ENCODE assay signal across 8 cellular contexts in genomic region chr19:41863209-41863931, GRCh38. TPM values are rescaled to one million over a fixed set of nuclear protein-coding genes. Genes with fewer than 3 reads are reported as not detected.
DNase-seq lines count a peak whose midpoint lies in the region; ATAC-seq lines count a peak whose summit lies in the region.
"Had no signal": no experiment of that assay in that cellular context is flagged by ENCODE, and none has a peak within 500 bp of the region (broad histone marks: within the 10 kb centered on the region; RNA-seq: fewer than 3 reads in every experiment).

No MANE protein-coding gene starts in this region.

- 79% methylated on average over 11 of the region's 11 CpGs for WGBS in right cardiac atrium

- H3K4me3 Mint-ChIP-seq in activated naive CD8-positive, alpha-beta T cell: peak overlapping the region; percentile 95
- peak overlapping the region; percentile 86 to 90 for H3K4me3 Mint-ChIP-seq in stimulated activated naive CD8-positive, alpha-beta T cell treated with anti-CD3 and anti-CD28 coated beads, Interleukin-15, amount 100 ng/mL, for 72 hours

- ATAC-seq in Right ventricle myocardium inferior (no peak), right cardiac atrium (no peak), GM19452 (IDR thresholded peaks at IDR 0.05; ENCODE audit: unreplicated experiment) (no peak)
- ATAC-seq in stimulated activated naive CD8-positive, alpha-beta T cell treated with anti-CD3 and anti-CD28 coated beads, Interleukin-15, amount 100 ng/mL, for 72 hours: no peak
- ATAC-seq: left lung had no signal

- H3K4me1 ChIP-seq in right cardiac atrium (ENCODE audit: control insufficient read depth, insufficient read depth, low read length): peaks cover 10% of the 10 kb centered on the region

- intact Hi-C loops in Right ventricle myocardium inferior (cut with DNase I): loop anchor here (5.0 kb wide), 1 partner anchor 94 kb away; the partner anchor contains the start of gene RABAC1
- intact Hi-C loops in right cardiac atrium (cut with DNase I): no loop called here

- no peak overlapping the region for H3K27ac ChIP-seq in right cardiac atrium (ENCODE audit: low read length)
- H3K27ac ChIP-seq: left lung had no signal

- peak overlapping the region; percentile 96 for H3K27ac Mint-ChIP-seq in activated naive CD8-positive, alpha-beta T cell
- H3K27ac Mint-ChIP-seq in stimulated activated naive CD8-positive, alpha-beta T cell treated with anti-CD3 and anti-CD28 coated beads, Interleukin-15, amount 100 ng/mL, for 72 hours: peak overlapping the region; percentile 94 to 95

- H3K27me3 Mint-ChIP-seq in activated naive CD8-positive, alpha-beta T cell: no peaks in the 10 kb centered on the region
- no peaks in the 10 kb centered on the region for H3K27me3 Mint-ChIP-seq in stimulated activated naive CD8-positive, alpha-beta T cell treated with anti-CD3 and anti-CD28 coated beads, Interleukin-15, amount 100 ng/mL, for 72 hours

- peaks cover 25% of the 10 kb centered on the region for H3K36me3 Mint-ChIP-seq in activated naive CD8-positive, alpha-beta T cell

- H3K4me3 ChIP-seq in right cardiac atrium (ENCODE audit: low read length): no peak overlapping the region

- peak; percentile 41 for DNase-seq in Right ventricle myocardium inferior (ENCODE audit: missing footprints)
- DNase-seq in right cardiac atrium: no peak
- DNase-seq in stimulated activated naive CD8-positive, alpha-beta T cell treated with anti-CD3 and anti-CD28 coated beads, Interleukin-15, amount 100 ng/mL, for 72 hours: no peak
- DNase-seq in NCI-H524 treated with DMSO at 0.1 percent for 48 hours (lab: John Stamatoyannopoulos, UW): no peak
- DNase-seq: COR-L47, left lung had no signal

- no peaks in the 10 kb centered on the region for H3K9me3 Mint-ChIP-seq in activated naive CD8-positive, alpha-beta T cell (ENCODE audit: low read depth)
- H3K9me3 Mint-ChIP-seq in stimulated activated naive CD8-positive, alpha-beta T cell treated with anti-CD3 and anti-CD28 coated beads, Interleukin-15, amount 100 ng/mL, for 72 hours: no peaks in the 10 kb centered on the region

- H3K9me3 ChIP-seq in right cardiac atrium (ENCODE audit: control insufficient read depth, low read length): no peaks in the 10 kb centered on the region
- H3K9me3 ChIP-seq: left lung had no signal

- no peaks in the 10 kb centered on the region for H3K27me3 ChIP-seq in right cardiac atrium (ENCODE audit: control insufficient read depth, insufficient read depth)
- H3K27me3 ChIP-seq: left lung had no signal

- H3K4me1 Mint-ChIP-seq in activated naive CD8-positive, alpha-beta T cell (ENCODE audit: low read depth): peaks cover 61% of the 10 kb centered on the region
- H3K4me1 Mint-ChIP-seq in stimulated activated naive CD8-positive, alpha-beta T cell treated with anti-CD3 and anti-CD28 coated beads, Interleukin-15, amount 100 ng/mL, for 72 hours: peaks cover 76% of the 10 kb centered on the region

RNA-seq across cellular contexts. Expression of gene RPS19, which starts 3.3 kb away (rescaled TPM):
- total RNA-seq in Right ventricle myocardium inferior (717 TPM), right cardiac atrium (100 to 1,000 TPM; 625 to 784 (median 741) TPM)
- polyA plus RNA-seq in right cardiac atrium: 863 TPM

RNA-seq across cellular contexts. Expression of gene CD79A, which starts 13.7 kb away (rescaled TPM):
- 0.19 TPM for total RNA-seq in Right ventricle myocardium inferior
- under 1 TPM in 2 of 4 donors, not detected in 2; 0.37 to 0.58 TPM for total RNA-seq in right cardiac atrium
- 0.09 TPM for polyA plus RNA-seq in right cardiac atrium

RNA-seq across cellular contexts. Expression of gene DMRTC2, which starts 18.5 kb away (rescaled TPM):
- total RNA-seq in Right ventricle myocardium inferior (not detected), right cardiac atrium (not detected)
- not detected for polyA plus RNA-seq in right cardiac atrium
- total RNA-seq: left lung had no signal

RNA-seq across cellular contexts. Expression of gene LYPD4, which starts 18.9 kb away (rescaled TPM):
- total RNA-seq in Right ventricle myocardium inferior: not detected
- total RNA-seq in right cardiac atrium: not detected
- not detected for polyA plus RNA-seq in right cardiac atrium
- total RNA-seq: left lung had no signal

RNA-seq across cellular contexts. Expression of gene ARHGEF1, which starts 19.6 kb away (rescaled TPM):
- 31.6 TPM for total RNA-seq in Right ventricle myocardium inferior
- 10 to 100 TPM; 39.7 to 43.9 (median 40.8) TPM for total RNA-seq in right cardiac atrium
- 42.8 TPM for polyA plus RNA-seq in right cardiac atrium
